In genomic region chr1:6016191-6016865, GRCh38 we compare ENCODE assay signal across 15 cellular contexts. TPM values are rescaled to one million over a fixed set of nuclear protein-coding genes. Genes with fewer than 3 reads are reported as not detected.
A peak's percentile ranks its signal among the peaks of the same experiment; 100 is the strongest.
DNase-seq lines count a peak whose midpoint lies in the region; ATAC-seq and TF ChIP-seq lines count a peak whose summit lies in the region.
"Had no signal": no experiment of that assay in that cellular context is flagged by ENCODE, and none has a peak within 500 bp of the region (broad histone marks: within the 10 kb centered on the region; RNA-seq: fewer than 3 reads in every experiment).

No MANE protein-coding gene starts in this region.

- peaks cover 4% of the 10 kb centered on the region for H3K27me3 Mint-ChIP-seq in glutamatergic neuron (ENCODE audit: unreplicated experiment)
- H3K27me3 Mint-ChIP-seq: activated CD4-positive, alpha-beta T cell treated with anti-CD3 and anti-CD28 coated beads for 36 hours; activated naive CD8-positive, alpha-beta T cell treated with anti-CD3 and anti-CD28 coated beads, Interleukin-2, amount 10 ng/mL, durations not matched to agents 7 days and 5 days had no signal

- peaks cover 5% of the 10 kb centered on the region for H3K4me1 Mint-ChIP-seq in glutamatergic neuron (ENCODE audit: low read depth, unreplicated experiment)
- H3K4me1 Mint-ChIP-seq: activated CD4-positive, alpha-beta T cell treated with anti-CD3 and anti-CD28 coated beads for 36 hours had no signal

- H3K27ac ChIP-seq in coronary artery, result no peak overlapping the region
- H3K27ac ChIP-seq: tibial artery had no signal

- H3K4me3 ChIP-seq in choroid plexus epithelial cell (ENCODE audit: low read depth, low read length), result no peak overlapping the region
- no peak overlapping the region for H3K4me3 ChIP-seq in coronary artery
- H3K4me3 ChIP-seq: mucosa of descending colon, tibial artery had no signal

- DNase-seq in AG20443 (ENCODE audit: low spot score) (peak; percentile 50), NCI-H226 (peak; percentile 79), choroid plexus epithelial cell (ENCODE audit: low read depth) (peak; percentile 64), kidney glomerular epithelial cell (lab: John Stamatoyannopoulos, UW) (peak; percentile 29), glutamatergic neuron (no peak), NCI-H510A treated with DMSO at 0.1 percent for 48 hours (lab: John Stamatoyannopoulos, UW) (no peak), coronary artery (ENCODE audit: low spot score) (no peak)
- DNase-seq: activated CD4-positive, alpha-beta T cell treated with anti-CD3 and anti-CD28 coated beads for 36 hours; activated naive CD8-positive, alpha-beta T cell treated with anti-CD3 and anti-CD28 coated beads, Interleukin-2, amount 10 ng/mL, durations not matched to agents 7 days and 5 days; activated T-cell treated with anti-CD3 and anti-CD28 coated beads, Interleukin-2, amount 50 U/mL, for 1 hour; NCI-H2081 treated with DMSO at 0.1 percent for 48 hours; tibial artery had no signal

- no peak for ATAC-seq in HG02642 (IDR thresholded peaks at IDR 0.05; ENCODE audit: poor library complexity, unreplicated experiment)
- ATAC-seq: activated CD4-positive, alpha-beta T cell treated with anti-CD3 and anti-CD28 coated beads for 36 hours; mucosa of descending colon had no signal

- H3K36me3 Mint-ChIP-seq in glutamatergic neuron (ENCODE audit: unreplicated experiment), result no peaks in the 10 kb centered on the region

- TF ChIP-seq CTCF in choroid plexus epithelial cell (conservative IDR thresholded peaks at IDR 0.05; ENCODE audit: low read depth, low read length), result no peak
- no peak for TF ChIP-seq CTCF in glutamatergic neuron (IDR thresholded peaks at IDR 0.05; ENCODE audit: partially characterized antibody, unreplicated experiment)
- TF ChIP-seq CTCF in coronary artery (IDR thresholded peaks at IDR 0.05), result no peak

- H3K4me3 Mint-ChIP-seq in glutamatergic neuron (ENCODE audit: unreplicated experiment), result no peak overlapping the region
- H3K4me3 Mint-ChIP-seq: activated CD4-positive, alpha-beta T cell treated with anti-CD3 and anti-CD28 coated beads for 36 hours; activated naive CD8-positive, alpha-beta T cell treated with anti-CD3 and anti-CD28 coated beads, Interleukin-2, amount 10 ng/mL, durations not matched to agents 7 days and 5 days; T-helper 1 cell treated with Interleukin-12 subunit alpha and Interleukin-12 subunit beta and Interleukin-4 antibody, amounts not matched to agents 30 μg/mL and 1 μg/mL, for 36 hours had no signal

- no peaks in the 10 kb centered on the region for H3K9me3 Mint-ChIP-seq in glutamatergic neuron (ENCODE audit: unreplicated experiment)
- H3K9me3 Mint-ChIP-seq: activated naive CD8-positive, alpha-beta T cell treated with anti-CD3 and anti-CD28 coated beads, Interleukin-2, amount 10 ng/mL, durations not matched to agents 7 days and 5 days; T-helper 1 cell treated with Interleukin-12 subunit alpha and Interleukin-12 subunit beta and Interleukin-4 antibody, amounts not matched to agents 30 μg/mL and 1 μg/mL, for 36 hours had no signal

- H3K27ac Mint-ChIP-seq in glutamatergic neuron (ENCODE audit: unreplicated experiment), result no peak overlapping the region
- H3K27ac Mint-ChIP-seq: activated CD4-positive, alpha-beta T cell treated with anti-CD3 and anti-CD28 coated beads for 36 hours; activated naive CD8-positive, alpha-beta T cell treated with anti-CD3 and anti-CD28 coated beads, Interleukin-2, amount 10 ng/mL, durations not matched to agents 7 days and 5 days; T-helper 1 cell treated with Interleukin-12 subunit alpha and Interleukin-12 subunit beta and Interleukin-4 antibody, amounts not matched to agents 30 μg/mL and 1 μg/mL, for 36 hours had no signal

RNA-seq across cellular contexts. Expression of gene NPHP4, which starts 24.1 kb away (rescaled TPM):
- total RNA-seq in glutamatergic neuron (ENCODE audit: unreplicated experiment), result 28.4 TPM

RNA-seq across cellular contexts. Expression of gene KCNAB2, which starts 29.4 kb away (rescaled TPM):
- 20.4 TPM for total RNA-seq in glutamatergic neuron (ENCODE audit: unreplicated experiment)

Comparison
In these comparisons a context has a peak if more than half of its experiments do, and no peak if none do; other contexts are left out.
1. DNase-seq: peak in AG20443 (single experiment), NCI-H226 (single experiment), choroid plexus epithelial cell (single experiment) and kidney glomerular epithelial cell (single experiment); none in glutamatergic neuron (single experiment), NCI-H510A treated with DMSO at 0.1 percent for 48 hours (single experiment) and coronary artery (single experiment).